24 cellular contexts compared by ENCODE assay signal in the genomic region with DNA sequence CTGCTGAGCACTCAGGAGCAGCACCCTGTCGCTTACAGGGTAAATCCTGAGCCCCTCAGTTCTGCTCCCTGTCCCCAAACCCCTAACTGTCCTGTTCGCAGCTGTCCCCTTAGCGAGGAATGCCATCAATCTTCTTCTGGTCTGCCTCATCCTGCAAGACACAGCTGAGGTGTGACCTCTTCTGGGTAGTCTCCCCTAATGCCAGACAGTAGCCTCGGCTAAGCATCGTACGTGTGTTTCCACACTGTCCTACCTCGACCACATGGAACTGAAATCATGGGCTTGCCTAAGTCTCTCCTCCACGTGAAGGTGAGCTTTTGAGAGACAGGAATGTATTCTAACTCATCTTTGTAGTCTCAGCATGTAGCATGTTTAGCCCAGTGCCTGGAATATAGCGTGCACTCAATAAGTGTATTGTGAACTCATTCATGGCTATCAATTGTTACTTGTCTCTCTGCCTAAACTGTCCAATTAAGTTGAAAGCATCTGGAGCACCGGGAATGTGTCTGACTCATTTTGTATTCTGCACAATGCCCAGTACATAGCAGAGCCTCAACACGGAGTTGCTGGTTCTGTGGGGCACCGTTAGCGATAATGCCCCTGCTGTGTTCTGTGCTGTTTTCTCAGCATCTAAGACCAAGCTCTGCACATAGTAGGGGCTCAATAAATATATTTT.
DNase-seq lines count a peak whose midpoint lies in the region; TF ChIP-seq lines count a peak whose summit lies in the region.
"Had no signal": no experiment of that assay in that cellular context is flagged by ENCODE, and none has a peak within 500 bp of the region (broad histone marks: within the 10 kb centered on the region; RNA-seq: fewer than 3 reads in every experiment).

No MANE protein-coding gene starts in this region.

- H3K4me3 Mint-ChIP-seq in nephron progenitor cell, result no peak overlapping the region
- H3K4me3 Mint-ChIP-seq: activated CD8-positive, alpha-beta T cell treated with anti-CD3 and anti-CD28 coated beads for 36 hours; mesothelial cell of epicardium; naive thymus-derived CD8-positive, alpha-beta T cell had no signal

- peaks cover 20% of the 10 kb centered on the region for H3K9me3 Mint-ChIP-seq in nephron progenitor cell
- H3K9me3 Mint-ChIP-seq: activated CD8-positive, alpha-beta T cell treated with anti-CD3 and anti-CD28 coated beads for 36 hours; activated naive CD4-positive, alpha-beta T cell treated with anti-CD3 and anti-CD28 coated beads, Interleukin-2, amount 50 U/mL, for 72 hours; mesothelial cell of epicardium had no signal

- H3K27me3 Mint-ChIP-seq in nephron progenitor cell (ENCODE audit: low read depth, poor library complexity), result peaks cover 15% of the 10 kb centered on the region

- H3K27ac Mint-ChIP-seq in nephron progenitor cell, result peak overlapping the region; percentile 9
- H3K27ac Mint-ChIP-seq: activated CD8-positive, alpha-beta T cell treated with anti-CD3 and anti-CD28 coated beads for 36 hours; activated naive CD4-positive, alpha-beta T cell treated with anti-CD3 and anti-CD28 coated beads, Interleukin-2, amount 50 U/mL, for 72 hours; naive thymus-derived CD8-positive, alpha-beta T cell had no signal

- peak; percentile 29 for DNase-seq in AG10803 (ENCODE audit: low read depth)
- peak; percentile 33 for DNase-seq in HT1080 (ENCODE audit: low read depth)
- DNase-seq in dermis blood vessel endothelial cell, result peak; percentile 34
- DNase-seq in nephron progenitor cell, result no peak
- DNase-seq in NCI-H1092 (lab: John Stamatoyannopoulos, UW), result no peak
- no peak for DNase-seq in caudate nucleus (lab: John Stamatoyannopoulos, UW)
- no peak for DNase-seq in NCI-H2107 treated with DMSO at 0.1 percent for 48 hours (lab: John Stamatoyannopoulos, UW; ENCODE audit: unreplicated experiment)
- no peak for DNase-seq in NCI-H2171 treated with DMSO at 0.1 percent for 48 hours (lab: John Stamatoyannopoulos, UW)
- DNase-seq: activated CD8-positive, alpha-beta T cell treated with anti-CD3 and anti-CD28 coated beads for 36 hours; activated T-cell treated with anti-CD3 and anti-CD28 coated beads for 4 hours; anterior cingulate cortex; central memory CD4-positive, alpha-beta T cell; COR-L47; DMS79; esophagus squamous epithelium; glutamatergic neuron; kidney; naive thymus-derived CD8-positive, alpha-beta T cell; NCI-H2171; NCI-H526; T-helper 2 cell had no signal

- no peak for TF ChIP-seq CTCF in AG10803 (conservative IDR thresholded peaks at IDR 0.05; ENCODE audit: low read length)
- TF ChIP-seq CTCF in nephron progenitor cell (IDR thresholded peaks at IDR 0.05), result no peak

- H3K4me3 ChIP-seq in AG10803 (ENCODE audit: low read length), result no peak overlapping the region
- H3K4me3 ChIP-seq: BLaER1, esophagus squamous epithelium had no signal

- H3K4me1 Mint-ChIP-seq in nephron progenitor cell, result peaks cover 45% of the 10 kb centered on the region

- no peak overlapping the region for H3K27ac ChIP-seq in caudate nucleus (ENCODE audit: low read depth, low read length)
- H3K27ac ChIP-seq: BLaER1 had no signal

- peaks cover 12% of the 10 kb centered on the region for H3K36me3 Mint-ChIP-seq in nephron progenitor cell (ENCODE audit: low read depth)
- H3K36me3 Mint-ChIP-seq: activated naive CD4-positive, alpha-beta T cell treated with anti-CD3 and anti-CD28 coated beads, Interleukin-2, amount 50 U/mL, for 72 hours; mesothelial cell of epicardium had no signal

Comparison
In these comparisons a context has a peak if more than half of its experiments do, and no peak if none do; other contexts are left out.
1. DNase-seq: peak in AG10803 (single experiment), HT1080 (single experiment) and dermis blood vessel endothelial cell (single experiment); none in nephron progenitor cell (single experiment), NCI-H1092 (single experiment), caudate nucleus (0 of 61), NCI-H2107 treated with DMSO at 0.1 percent for 48 hours (single experiment) and NCI-H2171 treated with DMSO at 0.1 percent for 48 hours (single experiment).